In genomic region chr10:111475720-111476119, GRCh38 we compare ENCODE assay signal across 1 cellular context.
TF ChIP-seq lines count a peak whose summit lies in the region.

No MANE protein-coding gene starts in this region.

TF ChIP-seq in HepG2, 621 proteins besides CTCF, POLR2A, EP300 and RAD21 (continued from another document and continues in another):
- TF ChIP-seq IRF1 (CRISPR knock-in tag; IDR thresholded peaks at IDR 0.05; ENCODE audit: low read depth) = no peak
- no peak for TF ChIP-seq CREB3 (CRISPR knock-in tag; IDR thresholded peaks at IDR 0.05)
- no peak for TF ChIP-seq KMT2B (CRISPR knock-in tag; IDR thresholded peaks at IDR 0.05)
- no peak for TF ChIP-seq SUZ12 (IDR thresholded peaks at IDR 0.05; ENCODE audit: low read depth, low read length)
- peak; percentile 82 for TF ChIP-seq POGZ (CRISPR knock-in tag; IDR thresholded peaks at IDR 0.05)
- no peak for TF ChIP-seq CEBPZ (IDR thresholded peaks at IDR 0.05; ENCODE audit: low read length)
- TF ChIP-seq DPF2 (CRISPR knock-in tag; IDR thresholded peaks at IDR 0.05; ENCODE audit: borderline replicate concordance, low read depth) = peak; percentile 59; the same call in 1 of the 2 replicates
- TF ChIP-seq KDM4B (CRISPR knock-in tag; IDR thresholded peaks at IDR 0.05) = no peak
- TF ChIP-seq CBX1 (IDR thresholded peaks at IDR 0.05; ENCODE audit: low read depth) = no peak
- peak; percentile 87 for TF ChIP-seq ONECUT2 (CRISPR knock-in tag; IDR thresholded peaks at IDR 0.05)
- TF ChIP-seq ASH2L (IDR thresholded peaks at IDR 0.05; ENCODE audit: insufficient read length, low read depth, low read length) = no peak
- TF ChIP-seq PRPF4 (IDR thresholded peaks at IDR 0.05; ENCODE audit: low read depth, low read length, poor library complexity, severe bottlenecking) = no peak
- no peak for TF ChIP-seq GMEB2 (CRISPR knock-in tag; IDR thresholded peaks at IDR 0.05; ENCODE audit: low read depth)
- TF ChIP-seq ZNF776 (CRISPR knock-in tag; IDR thresholded peaks at IDR 0.05) = no peak
- no peak for TF ChIP-seq IKZF1 (IDR thresholded peaks at IDR 0.05)
- no peak for TF ChIP-seq ZBTB1 (CRISPR knock-in tag; IDR thresholded peaks at IDR 0.05; ENCODE audit: borderline replicate concordance)
- no peak for TF ChIP-seq KDM5B (CRISPR knock-in tag; IDR thresholded peaks at IDR 0.05; ENCODE audit: borderline replicate concordance)
- TF ChIP-seq SKI (IDR thresholded peaks at IDR 0.05; ENCODE audit: partially characterized antibody) = peak; percentile 96
- 0 out of 2 replicates have a peak, but pooled peaks have one; percentile 51 for TF ChIP-seq ZNF264 (CRISPR knock-in tag; IDR thresholded peaks at IDR 0.05)
- TF ChIP-seq ZMYM3 (CRISPR knock-in tag; IDR thresholded peaks at IDR 0.05) = peak; percentile 60
- TF ChIP-seq ZNF644 (CRISPR knock-in tag; IDR thresholded peaks at IDR 0.05; ENCODE audit: low read depth) = peak; percentile 75
- TF ChIP-seq MAFF (IDR thresholded peaks at IDR 0.05; ENCODE audit: low read depth, low read length) = no peak
- TF ChIP-seq CENPBD1 (CRISPR knock-in tag; IDR thresholded peaks at IDR 0.05; ENCODE audit: borderline replicate concordance, low read depth) = no peak
- TF ChIP-seq RBM22 (optimal IDR thresholded peaks at IDR 0.05; ENCODE audit: low read length) = no peak
- TF ChIP-seq TAF15 (IDR thresholded peaks at IDR 0.05; ENCODE audit: low read depth, low read length, poor library complexity, severe bottlenecking) = no peak
- peak; percentile 82 for TF ChIP-seq NCOA2 (CRISPR knock-in tag; IDR thresholded peaks at IDR 0.05)
- peak; percentile 25; the same call in 1 of the 2 replicates for TF ChIP-seq ZNF460 (CRISPR knock-in tag; IDR thresholded peaks at IDR 0.05; ENCODE audit: borderline replicate concordance)
- TF ChIP-seq ZSCAN5A (CRISPR knock-in tag; IDR thresholded peaks at IDR 0.05; ENCODE audit: borderline replicate concordance) = peak; percentile 64; the same call in 1 of the 2 replicates
- TF ChIP-seq ZFP82 (CRISPR knock-in tag; IDR thresholded peaks at IDR 0.05; ENCODE audit: borderline replicate concordance) = no peak
- TF ChIP-seq ZBTB21 (CRISPR knock-in tag; IDR thresholded peaks at IDR 0.05) = no peak
- TF ChIP-seq ZNF10 (CRISPR knock-in tag; IDR thresholded peaks at IDR 0.05; ENCODE audit: borderline replicate concordance, low read depth) = no peak
- no peak for TF ChIP-seq ZNF580 (CRISPR knock-in tag; IDR thresholded peaks at IDR 0.05; ENCODE audit: borderline replicate concordance, low read depth)
- TF ChIP-seq ARID5B (CRISPR knock-in tag; IDR thresholded peaks at IDR 0.05) = peak; percentile 97
- no peak for TF ChIP-seq NR0B2 (CRISPR knock-in tag; IDR thresholded peaks at IDR 0.05)
- no peak; the same call in 1 of the 2 replicates for TF ChIP-seq ATF1 (CRISPR knock-in tag; IDR thresholded peaks at IDR 0.05)
- TF ChIP-seq ZNF747 (CRISPR knock-in tag; IDR thresholded peaks at IDR 0.05; ENCODE audit: borderline replicate concordance) = no peak
- TF ChIP-seq HDAC6 (IDR thresholded peaks at IDR 0.05; ENCODE audit: low read depth, low read length) = no peak
- TF ChIP-seq UBTF (CRISPR knock-in tag; IDR thresholded peaks at IDR 0.05) = no peak
